In genomic region chr7:91940572-91941341, GRCh38 we compare ENCODE assay signal across 1 cellular context.
A peak's percentile ranks its signal among the peaks of the same experiment; 100 is the strongest.
TF ChIP-seq lines count a peak whose summit lies in the region.

AKAP9 (plus strand) TSS chr7:91940862; CDS start chr7:91941100, 238 bp downstream.

TF ChIP-seq in GM12878, 131 proteins besides CTCF, POLR2A, EP300 and RAD21 (continued from another document and continues in another):
- no peak for TF ChIP-seq BCL3 (IDR thresholded peaks at IDR 0.05; ENCODE audit: borderline replicate concordance, insufficient read depth, low read depth, low read length, poor library complexity, severe bottlenecking)
- TF ChIP-seq ATF7 (IDR thresholded peaks at IDR 0.05; ENCODE audit: low read depth): 0 out of 2 replicates have a peak, but pooled peaks have one; percentile 15
- no peak for TF ChIP-seq BCL11A (IDR thresholded peaks at IDR 0.05; ENCODE audit: low read depth, low read length)
- TF ChIP-seq IRF5 (IDR thresholded peaks at IDR 0.05; ENCODE audit: borderline replicate concordance): no peak
- TF ChIP-seq ZBTB33 (IDR thresholded peaks at IDR 0.05): no peak
- TF ChIP-seq SUPT20H (IDR thresholded peaks at IDR 0.05; ENCODE audit: borderline replicate concordance, control insufficient read depth, low read depth, low read length): no peak
- no peak for TF ChIP-seq ATF3 (IDR thresholded peaks at IDR 0.05; ENCODE audit: borderline replicate concordance, extremely low read depth, low read depth, low read length)
- no peak for TF ChIP-seq HSF1 (IDR thresholded peaks at IDR 0.05; ENCODE audit: low read depth, low read length)
- no peak for TF ChIP-seq CHD4 (IDR thresholded peaks at IDR 0.05)
- no peak for TF ChIP-seq ZNF622 (IDR thresholded peaks at IDR 0.05)
- TF ChIP-seq EGR1 (IDR thresholded peaks at IDR 0.05; ENCODE audit: borderline replicate concordance in 1 of 2, low read depth in 2 of 2, low read length in 2 of 2): 0 out of 3 replicates have a peak, but pooled peaks of 1 of the 2 experiments have one; percentile 10
- no peak for TF ChIP-seq BCLAF1 (IDR thresholded peaks at IDR 0.05)
- peak; percentile 79 for TF ChIP-seq POLR2AphosphoS5 (IDR thresholded peaks at IDR 0.05; ENCODE audit: low read length)
- no peak for TF ChIP-seq MTA3 (IDR thresholded peaks at IDR 0.05; ENCODE audit: borderline replicate concordance, low read length)
- peak; percentile 23; the same call in 1 of the 2 replicates for TF ChIP-seq CHD2 (IDR thresholded peaks at IDR 0.05; ENCODE audit: borderline replicate concordance, low read depth, low read length)
- TF ChIP-seq PAX5 (IDR thresholded peaks at IDR 0.05; ENCODE audit: borderline replicate concordance, low read depth, low read length): no peak
- peak; percentile 84 for TF ChIP-seq NR2F1 (conservative IDR thresholded peaks at IDR 0.05)
- TF ChIP-seq IKZF2 (IDR thresholded peaks at IDR 0.05): peak in 1 of 2 experiments; percentile 26; a peak in 1 of 4 replicates
- TF ChIP-seq DPF2 (IDR thresholded peaks at IDR 0.05): no peak
- TF ChIP-seq MLLT1 (IDR thresholded peaks at IDR 0.05): 0 out of 2 replicates have a peak, but pooled peaks have one; percentile 60
- TF ChIP-seq ZNF592 (IDR thresholded peaks at IDR 0.05): no peak
- TF ChIP-seq SMC3 (IDR thresholded peaks at IDR 0.05; ENCODE audit: borderline replicate concordance, low read length): no peak
- peak; percentile 68; the same call in 1 of the 2 replicates for TF ChIP-seq BACH1 (IDR thresholded peaks at IDR 0.05; ENCODE audit: borderline replicate concordance)
- TF ChIP-seq FOXK2 (IDR thresholded peaks at IDR 0.05): no peak
- TF ChIP-seq ESRRA (IDR thresholded peaks at IDR 0.05; ENCODE audit: low read length): no peak
- TF ChIP-seq KAT2A (conservative IDR thresholded peaks at IDR 0.05; ENCODE audit: control insufficient read depth, low read depth, low read length): no peak
- TF ChIP-seq CHD1 (IDR thresholded peaks at IDR 0.05; ENCODE audit: low read depth, low read length): no peak
- peak; percentile 45 to 87; a peak in 3 of 4 replicates for TF ChIP-seq BHLHE40 (IDR thresholded peaks at IDR 0.05; ENCODE audit: borderline replicate concordance in 1 of 2, low read depth in 2 of 2, low read length in 1 of 2)
- TF ChIP-seq STAT1 (conservative IDR thresholded peaks at IDR 0.05): no peak
- no peak for TF ChIP-seq MEF2A (IDR thresholded peaks at IDR 0.05; ENCODE audit: insufficient read depth, low read depth, low read length)
- no peak for TF ChIP-seq HDAC6 (IDR thresholded peaks at IDR 0.05; ENCODE audit: unreplicated experiment)
- no peak for TF ChIP-seq RBBP5 (conservative IDR thresholded peaks at IDR 0.05)
- TF ChIP-seq TARDBP (IDR thresholded peaks at IDR 0.05; ENCODE audit: borderline replicate concordance): no peak
- TF ChIP-seq CEBPB (IDR thresholded peaks at IDR 0.05; ENCODE audit: borderline replicate concordance in 1 of 2, low read depth in 2 of 2, low read length in 2 of 2): no peak
- no peak for TF ChIP-seq JUND (IDR thresholded peaks at IDR 0.05; ENCODE audit: low read depth, low read length)
- TF ChIP-seq GABPA (IDR thresholded peaks at IDR 0.05; ENCODE audit: low read depth): no peak
- TF ChIP-seq ZBTB40 (IDR thresholded peaks at IDR 0.05; ENCODE audit: borderline replicate concordance): no peak
- TF ChIP-seq RELA (IDR thresholded peaks at IDR 0.05; ENCODE audit: borderline replicate concordance, partially characterized antibody): peak; percentile 34
- TF ChIP-seq RAD51 (IDR thresholded peaks at IDR 0.05): no peak
- TF ChIP-seq POU2F2 (IDR thresholded peaks at IDR 0.05; ENCODE audit: borderline replicate concordance, low read depth, low read length): no peak; the same call in none of the 3 replicates
- no peak for TF ChIP-seq JUNB (IDR thresholded peaks at IDR 0.05)
- TF ChIP-seq SREBF2 (IDR thresholded peaks at IDR 0.05; ENCODE audit: low read length): no peak
- TF ChIP-seq TBL1XR1 (IDR thresholded peaks at IDR 0.05; ENCODE audit: low read depth, low read length): no peak
- no peak for TF ChIP-seq TCF7 (IDR thresholded peaks at IDR 0.05; ENCODE audit: borderline replicate concordance)
- TF ChIP-seq SIN3A (IDR thresholded peaks at IDR 0.05; ENCODE audit: low read depth, low read length): no peak
